Comparison of ENCODE assay signal across 9 cellular contexts in genomic region chr10:77711683-77712049, GRCh38.
DNase-seq lines count a peak whose midpoint lies in the region; ATAC-seq and TF ChIP-seq lines count a peak whose summit lies in the region.
"Had no signal": no experiment of that assay in that cellular context is flagged by ENCODE, and none has a peak within 500 bp of the region (broad histone marks: within the 10 kb centered on the region; RNA-seq: fewer than 3 reads in every experiment).

No MANE protein-coding gene starts in this region.

- 0% methylated on average over 1 of the region's 9 CpGs; no CpG with 5 or more reads in 1 of the 2 experiments for WGBS in IMR-90 (ENCODE audit: extremely low coverage in 2 of 2, insufficient read length in 1 of 2), 2 experiments
- 63 to 75% methylated on average over 1 to 9 of the region's 9 CpGs for WGBS in endodermal cell (ENCODE audit: insufficient coverage in 1 of 2, insufficient read length in 1 of 2), 2 experiments
- WGBS in mesendoderm (ENCODE audit: extremely low coverage, insufficient coverage, low lambda C conversion rate) = no CpG with 5 or more reads among the region's 9 CpGs

- H3K36me3 ChIP-seq in IMR-90 (ENCODE audit: control insufficient read depth, insufficient read depth, low read length) = no peaks in the 10 kb centered on the region
- no peaks in the 10 kb centered on the region for H3K36me3 ChIP-seq in endodermal cell (ENCODE audit: control insufficient read depth, insufficient read depth, low read length)
- H3K36me3 ChIP-seq in upper lobe of right lung = no peaks in the 10 kb centered on the region
- H3K36me3 ChIP-seq in mesendoderm (ENCODE audit: control insufficient read depth, insufficient read depth, low read length) = no peaks in the 10 kb centered on the region

- CTCF ChIA-PET in IMR-90 (lab: Yijun Ruan, JAX) = interaction anchor here (0.6 to 2.2 kb wide), 20 partner anchors 10 to 547 kb away, joined by 3 to 8 read pairs (median 4); no protein-coding TSS in a partner anchor

- H3K4me3 Mint-ChIP-seq in endodermal cell = peak overlapping the region; percentile 42

- peaks cover 23% of the 10 kb centered on the region for H3K4me1 Mint-ChIP-seq in endodermal cell

- TF ChIP-seq RAD21 in IMR-90 (IDR thresholded peaks at IDR 0.05; ENCODE audit: low read length) = no peak

- H3K27me3 Mint-ChIP-seq in endodermal cell (ENCODE audit: insufficient read depth) = peaks cover 30% of the 10 kb centered on the region

- no peak overlapping the region for H2BK5ac ChIP-seq in IMR-90 (ENCODE audit: low read depth, low read length, poor library complexity, severe bottlenecking)
- H2BK5ac ChIP-seq in mesendoderm (ENCODE audit: low read length) = no peak overlapping the region

- H3K9me3 Mint-ChIP-seq in activated naive CD4-positive, alpha-beta T cell treated with anti-CD3 and anti-CD28 coated beads, Interleukin-2, amount 50 U/mL, for 72 hours = no peaks in the 10 kb centered on the region
- no peaks in the 10 kb centered on the region for H3K9me3 Mint-ChIP-seq in endodermal cell

- H3K18ac ChIP-seq in IMR-90 (ENCODE audit: low read depth, low read length) = no peak overlapping the region
- H3K18ac ChIP-seq in mesendoderm (ENCODE audit: low read length) = no peak overlapping the region

- no peak overlapping the region for H2AK9ac ChIP-seq in IMR-90 (replicated peaks; ENCODE audit: low read depth, low read length, poor library complexity)

- dilution Hi-C loops in IMR-90 (cut with HindIII; ENCODE audit: low sequenced_read_pairs, unreplicated experiment) = no loop called here

- H3K56ac ChIP-seq in IMR-90 (ENCODE audit: extremely low read depth, insufficient read depth, low read length) (no peak overlapping the region), mesendoderm (ENCODE audit: low read length) (no peak overlapping the region)

- BruUV-seq in IMR-90 (replicated peaks; lab: Mats Ljungman, UMichigan) = no TSS peak

- H3K79me1 ChIP-seq in IMR-90 (ENCODE audit: low read depth in 1 of 2, low read length in 2 of 2) (no peaks in the 10 kb centered on the region), mesendoderm (ENCODE audit: low read length) (no peaks in the 10 kb centered on the region)

- H3K27me3 ChIP-seq in IMR-90 (ENCODE audit: control insufficient read depth, insufficient read depth, low read length) = peaks cover 6% of the 10 kb centered on the region; the same call in 1 of the 2 replicates
- peaks cover 10% of the 10 kb centered on the region for H3K27me3 ChIP-seq in endodermal cell (ENCODE audit: control insufficient read depth, insufficient read depth, low read length, poor library complexity, severe bottlenecking)
- H3K27me3 ChIP-seq in upper lobe of right lung = peaks cover 39% of the 10 kb centered on the region
- H3K27me3 ChIP-seq in mesendoderm (ENCODE audit: insufficient read depth, low read length, poor library complexity) = no peaks in the 10 kb centered on the region

- peaks cover 5% of the 10 kb centered on the region; the same call in 1 of the 2 replicates for H3K9me1 ChIP-seq in IMR-90 (ENCODE audit: insufficient read depth, low read length)

- DNase-seq in activated naive CD4-positive, alpha-beta T cell treated with anti-CD3 and anti-CD28 coated beads, Interleukin-2, amount 50 U/mL, for 72 hours (ENCODE audit: low spot score in 2 of 2) = no peak
- no peak for DNase-seq in activated naive CD4-positive, alpha-beta T cell (lab: John Stamatoyannopoulos, UW)
- DNase-seq in IMR-90 (no peak), endodermal cell (no peak), upper lobe of right lung (no peak), mesendoderm (no peak), foreskin fibroblast (no peak)

- intact Hi-C loops in IMR-90 (cut with micrococcal nuclease) (loop anchor here (2.0 to 10.0 kb wide), 6 partner anchors 69 to 547 kb away; no protein-coding TSS in a partner anchor), upper lobe of right lung (cut with DNase I) (no loop called here)

- H4K20me1 ChIP-seq in IMR-90 (ENCODE audit: insufficient read depth, low read length) = no peaks in the 10 kb centered on the region

- POLR2A ChIA-PET in IMR-90 (lab: Charles Lee; ENCODE audit: unreplicated experiment) = no interaction called here

- TF ChIP-seq CTCF in IMR-90 (conservative IDR thresholded peaks at IDR 0.05; ENCODE audit: low read depth, low read length) (no peak), endodermal cell (conservative IDR thresholded peaks at IDR 0.05) (no peak), upper lobe of right lung (IDR thresholded peaks at IDR 0.05) (peak; percentile 2), foreskin fibroblast (IDR thresholded peaks at IDR 0.05; ENCODE audit: low read depth, low read length) (no peak)

- H3K27ac Mint-ChIP-seq in activated naive CD4-positive, alpha-beta T cell treated with anti-CD3 and anti-CD28 coated beads, Interleukin-2, amount 50 U/mL, for 72 hours = no peak overlapping the region
- H3K27ac Mint-ChIP-seq in endodermal cell = no peak overlapping the region
- H3K27ac Mint-ChIP-seq: progenitor cell of endocrine pancreas had no signal

- no peak overlapping the region for H3K4ac ChIP-seq in IMR-90 (ENCODE audit: low read depth, low read length)
- no peak overlapping the region for H3K4ac ChIP-seq in mesendoderm (ENCODE audit: low read depth, low read length)

- H4K91ac ChIP-seq in IMR-90 (ENCODE audit: insufficient read depth, low read depth, low read length) = no peak overlapping the region

- peak overlapping the region; percentile 89 for H2AFZ ChIP-seq in IMR-90 (replicated peaks; ENCODE audit: low read length, poor library complexity)

- in situ Hi-C loops in IMR-90 (cut with MboI; ENCODE audit: low sequenced_read_pairs) = loop anchor here (5.0 kb wide), 1 partner anchor 534 kb away; no protein-coding TSS in a partner anchor

- no peak overlapping the region for H3K9ac ChIP-seq in IMR-90 (ENCODE audit: low read depth, low read length)
- no peak overlapping the region for H3K9ac ChIP-seq in endodermal cell (ENCODE audit: extremely low read depth, low read length, poor library complexity, severe bottlenecking)
- no peak overlapping the region for H3K9ac ChIP-seq in mesendoderm (ENCODE audit: low read length)

- no peak overlapping the region for H4K5ac ChIP-seq in IMR-90 (ENCODE audit: low read depth, low read length)
- no peak overlapping the region for H4K5ac ChIP-seq in mesendoderm (ENCODE audit: low read length)

- no peaks in the 10 kb centered on the region for H3K79me2 ChIP-seq in mesendoderm (ENCODE audit: control insufficient read depth, insufficient read depth, low read length)

- H3K36me3 Mint-ChIP-seq in activated naive CD4-positive, alpha-beta T cell treated with anti-CD3 and anti-CD28 coated beads, Interleukin-2, amount 50 U/mL, for 72 hours = no peaks in the 10 kb centered on the region
- H3K36me3 Mint-ChIP-seq in endodermal cell (ENCODE audit: low read depth) = no peaks in the 10 kb centered on the region

- no peak overlapping the region for H3K27ac ChIP-seq in IMR-90 (ENCODE audit: insufficient read depth, low read length)
- H3K27ac ChIP-seq in endodermal cell (ENCODE audit: low read depth, low read length) = no peak overlapping the region
- H3K27ac ChIP-seq in upper lobe of right lung = no peak overlapping the region
- H3K27ac ChIP-seq in mesendoderm (ENCODE audit: low read depth, low read length) = no peak overlapping the region

- peak; percentile 11 to 16 for ATAC-seq in activated naive CD4-positive, alpha-beta T cell treated with anti-CD3 and anti-CD28 coated beads, Interleukin-2, amount 50 U/mL, for 72 hours
- ATAC-seq in IMR-90 (ENCODE audit: low read depth) = no peak; the same call in 1 of the 2 replicates
- ATAC-seq in upper lobe of right lung = no peak
- ATAC-seq in GM18858 (IDR thresholded peaks at IDR 0.05; ENCODE audit: unreplicated experiment) = no peak

- H3K14ac ChIP-seq in IMR-90 (replicated peaks; ENCODE audit: low read depth, low read length) = no peak overlapping the region

- H2AK5ac ChIP-seq in IMR-90 (ENCODE audit: low read depth, low read length) (no peak overlapping the region), mesendoderm (ENCODE audit: low read length) (no peak overlapping the region)

- H3K4me1 ChIP-seq in IMR-90 (ENCODE audit: control insufficient read depth, insufficient read depth, low read length) (no peaks in the 10 kb centered on the region), endodermal cell (ENCODE audit: control insufficient read depth, insufficient read depth, low read length) (peaks cover 12% of the 10 kb centered on the region), upper lobe of right lung (peaks cover 5% of the 10 kb centered on the region), mesendoderm (ENCODE audit: control insufficient read depth, low read depth, low read length) (peaks cover 2% of the 10 kb centered on the region)

- TF ChIP-seq POLR2A in IMR-90 (IDR thresholded peaks at IDR 0.05; ENCODE audit: low read depth, low read length) = no peak

- H3K4me3 ChIP-seq in IMR-90 (ENCODE audit: insufficient read depth, low read depth, low read length) (no peak overlapping the region), endodermal cell (ENCODE audit: low read length) (no peak overlapping the region), upper lobe of right lung (no peak overlapping the region), mesendoderm (ENCODE audit: low read length) (no peak overlapping the region), foreskin fibroblast (ENCODE audit: low read depth in 1 of 2, low read length in 2 of 2) (no peak overlapping the region)

- H3K9me3 ChIP-seq in IMR-90 (ENCODE audit: control insufficient read depth, insufficient read depth, low read length) (no peaks in the 10 kb centered on the region), endodermal cell (ENCODE audit: control insufficient read depth, low read length) (no peaks in the 10 kb centered on the region), upper lobe of right lung (no peaks in the 10 kb centered on the region)

- H2BK15ac ChIP-seq in IMR-90 (ENCODE audit: low read depth, low read length) (no peak overlapping the region), mesendoderm (replicated peaks; ENCODE audit: low read depth) (no peak overlapping the region)

- H3K23ac ChIP-seq in IMR-90 (ENCODE audit: low read depth, low read length) (no peak overlapping the region), mesendoderm (ENCODE audit: low read length) (no peak overlapping the region)

- no peak overlapping the region for H4K8ac ChIP-seq in IMR-90 (ENCODE audit: low read depth in 2 of 2, low read length in 2 of 2)
- H4K8ac ChIP-seq in mesendoderm (ENCODE audit: low read depth, low read length) = no peak overlapping the region

- no peak overlapping the region for H3K4me2 ChIP-seq in IMR-90 (ENCODE audit: low read depth, low read length)
- H3K4me2 ChIP-seq in mesendoderm (ENCODE audit: low read length) = no peak overlapping the region

- H2BK120ac ChIP-seq in IMR-90 (ENCODE audit: low read depth, low read length) (no peak overlapping the region), mesendoderm (ENCODE audit: low read depth, low read length) (no peak overlapping the region)

- H2BK20ac ChIP-seq in IMR-90 (ENCODE audit: low read depth, low read length) = no peak overlapping the region; the same call in 1 of the 2 replicates

TF ChIP-seq in IMR-90, 13 proteins besides CTCF, POLR2A, EP300 and RAD21 (continues in another document):
- TF ChIP-seq RCOR1 (IDR thresholded peaks at IDR 0.05; ENCODE audit: insufficient replicate concordance, low read length) (no peak), MXI1 (IDR thresholded peaks at IDR 0.05; ENCODE audit: borderline replicate concordance, low read depth, low read length) (no peak), MAZ (IDR thresholded peaks at IDR 0.05; ENCODE audit: borderline replicate concordance, low read depth, low read length) (no peak)

Comparison
In these comparisons a context has a peak if more than half of its experiments do, and no peak if none do; other contexts are left out.
1. ATAC-seq: peak in activated naive CD4-positive, alpha-beta T cell treated with anti-CD3 and anti-CD28 coated beads, Interleukin-2, amount 50 U/mL, for 72 hours (2 of 2); none in IMR-90 (single experiment), upper lobe of right lung (single experiment) and GM18858 (single experiment).